Comparison of ENCODE assay signal across 8 cellular contexts in genomic region chr4:94127707-94128328, GRCh38.
A peak's percentile ranks its signal among the peaks of the same experiment; 100 is the strongest.
DNase-seq lines count a peak whose midpoint lies in the region; ATAC-seq and TF ChIP-seq lines count a peak whose summit lies in the region.

No MANE protein-coding gene starts in this region.

- DNase-seq in NCI-H2227 treated with DMSO at 0.1 percent for 48 hours (lab: John Stamatoyannopoulos, UW) (peak; percentile 0), NCI-H2227 (lab: John Stamatoyannopoulos, UW; ENCODE audit: unreplicated experiment) (no peak), H9 (no peak), NAMALWA (ENCODE audit: low spot score) (peak; percentile 69), cerebellar cortex (ENCODE audit: low spot score) (peak; percentile 18)
- DNase-seq in stimulated activated CD4-positive, alpha-beta T cell treated with anti-CD3 and anti-CD28 coated beads, Interleukin-4, amount 100 ng/mL, for 1 hour, result no peak

- H3K4me1 Mint-ChIP-seq in H9, result peaks cover 2 to 5% of the 10 kb centered on the region in 2 experiments; a peak in 3 of 4 replicates

- WGBS in H9 (ENCODE audit: extremely low coverage, insufficient read length, low lambda C conversion rate), result no CpG with 5 or more reads among the region's 3 CpGs

- no peaks in the 10 kb centered on the region for H3K9me3 ChIP-seq in H9 (ENCODE audit: control insufficient read depth, low read depth, low read length)
- no peaks in the 10 kb centered on the region for H3K9me3 ChIP-seq in neural cell (ENCODE audit: low read length)

- H3K27me3 ChIP-seq in H9 (ENCODE audit: insufficient read depth, low read length) (no peaks in the 10 kb centered on the region), neural cell (ENCODE audit: insufficient read depth, low read depth, low read length) (no peaks in the 10 kb centered on the region)

- H2BK12ac ChIP-seq in H9 (ENCODE audit: insufficient read length, low read depth, low read length), result no peak overlapping the region

- no peak overlapping the region for H3K4me3 Mint-ChIP-seq in H9

- no peaks in the 10 kb centered on the region for H3K4me1 ChIP-seq in H9 (ENCODE audit: insufficient read depth, low read length)

- no peak overlapping the region for H4K5ac ChIP-seq in H9 (ENCODE audit: insufficient read length, low read depth, low read length)

- H3K4ac ChIP-seq in H9 (ENCODE audit: low read depth, low read length), result no peak overlapping the region

- peaks cover 0 to 1% (median 0%) of the 10 kb centered on the region in 3 experiments; a peak in 2 of 7 replicates for H3K36me3 Mint-ChIP-seq in H9 (ENCODE audit: insufficient read depth in 1 of 3, low read depth in 3 of 3)

- no peaks in the 10 kb centered on the region for H3F3A ChIP-seq in neural cell (ENCODE audit: insufficient read depth, low read length, poor library complexity, severe bottlenecking)

- H3K4me2 ChIP-seq in H9 (ENCODE audit: insufficient read depth, insufficient read length, low read length) (no peak overlapping the region), neural cell (ENCODE audit: low read length) (no peak overlapping the region)

- H3K27me3 Mint-ChIP-seq in H9 (ENCODE audit: low read depth), result no peaks in the 10 kb centered on the region

- no peak overlapping the region for H3K4me3 ChIP-seq in neural cell (ENCODE audit: low read length)

- H4K8ac ChIP-seq in H9 (replicated peaks; ENCODE audit: insufficient read length, low read depth, low read length), result no peak overlapping the region

- H3K27ac ChIP-seq in H9 (ENCODE audit: insufficient read length, low read depth, low read length) (no peak overlapping the region), neural cell (ENCODE audit: low read length) (no peak overlapping the region)

- no peak overlapping the region for H3T11ph ChIP-seq in H9 (ENCODE audit: low read length)

- H4K20me1 ChIP-seq in H9 (ENCODE audit: control insufficient read depth, insufficient read depth, insufficient read length), result no peaks in the 10 kb centered on the region
- no peaks in the 10 kb centered on the region for H4K20me1 ChIP-seq in neural cell (ENCODE audit: insufficient read depth)

- H3K23ac ChIP-seq in H9 (ENCODE audit: insufficient read length, low read depth, low read length), result no peak overlapping the region

- H3K9ac ChIP-seq in H9 (ENCODE audit: extremely low read depth, insufficient read length, low read length) (no peak overlapping the region), neural cell (ENCODE audit: low read length) (no peak overlapping the region)

- no peak overlapping the region for H3K27ac Mint-ChIP-seq in H9

- H3K56ac ChIP-seq in H9 (ENCODE audit: insufficient read length, low read depth, low read length), result no peak overlapping the region

- H3K79me2 ChIP-seq in H9 (ENCODE audit: insufficient read depth, low read length), result no peaks in the 10 kb centered on the region
- H3K79me2 ChIP-seq in neural cell (replicated peaks; ENCODE audit: insufficient read depth, low read length), result no peaks in the 10 kb centered on the region

- no peaks in the 10 kb centered on the region for H3K23me2 ChIP-seq in H9 (ENCODE audit: insufficient read length, low read depth, low read length, poor library complexity, severe bottlenecking)

- H2AFZ ChIP-seq in H9 (ENCODE audit: low read length) (no peak overlapping the region), neural cell (ENCODE audit: low read depth, low read length) (no peak overlapping the region)

- no peak overlapping the region for H4K91ac ChIP-seq in H9 (ENCODE audit: insufficient read length, low read depth, low read length)

- H3K36me3 ChIP-seq in neural cell (ENCODE audit: insufficient read depth, low read length), result no peaks in the 10 kb centered on the region

- no peak for TF ChIP-seq EP300 in neural cell (conservative IDR thresholded peaks at IDR 0.05; ENCODE audit: poor library complexity, severe bottlenecking)

- H3K9me2 ChIP-seq in neural cell (ENCODE audit: insufficient read depth, low read length), result no peaks in the 10 kb centered on the region

- H2BK5ac ChIP-seq in H9 (ENCODE audit: insufficient read length, low read length), result no peak overlapping the region

- H3K9me3 Mint-ChIP-seq in H9, result peaks cover 0 to 2% of the 10 kb centered on the region in 2 experiments; a peak in 2 of 5 replicates

- H3K14ac ChIP-seq in H9 (ENCODE audit: insufficient read depth, low read length), result no peak overlapping the region

- TF ChIP-seq RAD21 in neural cell (conservative IDR thresholded peaks at IDR 0.05), result no peak

- H2BK120ac ChIP-seq in H9 (ENCODE audit: low read depth, low read length, poor library complexity, severe bottlenecking), result no peak overlapping the region

- H2AK5ac ChIP-seq in H9 (ENCODE audit: insufficient read length, low read length), result no peak overlapping the region

- no peak overlapping the region for H3K18ac ChIP-seq in H9 (ENCODE audit: insufficient read length, low read depth, low read length)

- ATAC-seq in activated CD4-positive, CD25-positive, alpha-beta regulatory T cell treated with anti-CD3 and anti-CD28 coated beads, Interleukin-2, amount 50 U/mL, for 24 hours, result no peak

- no peak overlapping the region for H2BK15ac ChIP-seq in H9 (ENCODE audit: low read depth, low read length)

- H3K79me1 ChIP-seq in H9 (ENCODE audit: insufficient read depth, low read depth, low read length, poor library complexity, severe bottlenecking), result no peaks in the 10 kb centered on the region

- H2BK20ac ChIP-seq in H9 (ENCODE audit: low read depth, low read length, poor library complexity, severe bottlenecking), result no peak overlapping the region

- peak; percentile 76 for TF ChIP-seq CTCF in H9 (conservative IDR thresholded peaks at IDR 0.05)
- TF ChIP-seq CTCF in neural cell (IDR thresholded peaks at IDR 0.05; ENCODE audit: poor library complexity, severe bottlenecking), result peak; percentile 46

TF ChIP-seq in neural cell, 6 proteins besides CTCF, POLR2A, EP300 and RAD21:
- TF ChIP-seq TAF1 (IDR thresholded peaks at IDR 0.05; ENCODE audit: low read depth) (no peak), MXI1 (conservative IDR thresholded peaks at IDR 0.05; ENCODE audit: poor library complexity, severe bottlenecking) (no peak), SMC3 (conservative IDR thresholded peaks at IDR 0.05; ENCODE audit: poor library complexity) (no peak), POLR2AphosphoS5 (IDR thresholded peaks at IDR 0.05) (no peak), EZH2 (IDR thresholded peaks at IDR 0.05; ENCODE audit: borderline replicate concordance, insufficient read depth, low read length, poor library complexity, severe bottlenecking) (no peak)
- TF ChIP-seq, protein P1, sequence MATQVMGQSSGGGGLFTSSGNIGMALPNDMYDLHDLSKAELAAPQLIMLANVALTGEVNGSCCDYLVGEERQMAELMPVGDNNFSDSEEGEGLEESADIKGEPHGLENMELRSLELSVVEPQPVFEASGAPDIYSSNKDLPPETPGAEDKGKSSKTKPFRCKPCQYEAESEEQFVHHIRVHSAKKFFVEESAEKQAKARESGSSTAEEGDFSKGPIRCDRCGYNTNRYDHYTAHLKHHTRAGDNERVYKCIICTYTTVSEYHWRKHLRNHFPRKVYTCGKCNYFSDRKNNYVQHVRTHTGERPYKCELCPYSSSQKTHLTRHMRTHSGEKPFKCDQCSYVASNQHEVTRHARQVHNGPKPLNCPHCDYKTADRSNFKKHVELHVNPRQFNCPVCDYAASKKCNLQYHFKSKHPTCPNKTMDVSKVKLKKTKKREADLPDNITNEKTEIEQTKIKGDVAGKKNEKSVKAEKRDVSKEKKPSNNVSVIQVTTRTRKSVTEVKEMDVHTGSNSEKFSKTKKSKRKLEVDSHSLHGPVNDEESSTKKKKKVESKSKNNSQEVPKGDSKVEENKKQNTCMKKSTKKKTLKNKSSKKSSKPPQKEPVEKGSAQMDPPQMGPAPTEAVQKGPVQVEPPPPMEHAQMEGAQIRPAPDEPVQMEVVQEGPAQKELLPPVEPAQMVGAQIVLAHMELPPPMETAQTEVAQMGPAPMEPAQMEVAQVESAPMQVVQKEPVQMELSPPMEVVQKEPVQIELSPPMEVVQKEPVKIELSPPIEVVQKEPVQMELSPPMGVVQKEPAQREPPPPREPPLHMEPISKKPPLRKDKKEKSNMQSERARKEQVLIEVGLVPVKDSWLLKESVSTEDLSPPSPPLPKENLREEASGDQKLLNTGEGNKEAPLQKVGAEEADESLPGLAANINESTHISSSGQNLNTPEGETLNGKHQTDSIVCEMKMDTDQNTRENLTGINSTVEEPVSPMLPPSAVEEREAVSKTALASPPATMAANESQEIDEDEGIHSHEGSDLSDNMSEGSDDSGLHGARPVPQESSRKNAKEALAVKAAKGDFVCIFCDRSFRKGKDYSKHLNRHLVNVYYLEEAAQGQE (IDR thresholded peaks at IDR 0.05; ENCODE audit: borderline replicate concordance), result no peak

Comparison
In these comparisons a context has a peak if more than half of its experiments do, and no peak if none do; other contexts are left out.
1. DNase-seq: peak in NCI-H2227 treated with DMSO at 0.1 percent for 48 hours (single experiment), NAMALWA (single experiment) and cerebellar cortex (single experiment); none in NCI-H2227 (single experiment), H9 (single experiment) and stimulated activated CD4-positive, alpha-beta T cell treated with anti-CD3 and anti-CD28 coated beads, Interleukin-4, amount 100 ng/mL, for 1 hour (single experiment).